ENCODE assay signal across 1 cellular context in the genomic region with DNA sequence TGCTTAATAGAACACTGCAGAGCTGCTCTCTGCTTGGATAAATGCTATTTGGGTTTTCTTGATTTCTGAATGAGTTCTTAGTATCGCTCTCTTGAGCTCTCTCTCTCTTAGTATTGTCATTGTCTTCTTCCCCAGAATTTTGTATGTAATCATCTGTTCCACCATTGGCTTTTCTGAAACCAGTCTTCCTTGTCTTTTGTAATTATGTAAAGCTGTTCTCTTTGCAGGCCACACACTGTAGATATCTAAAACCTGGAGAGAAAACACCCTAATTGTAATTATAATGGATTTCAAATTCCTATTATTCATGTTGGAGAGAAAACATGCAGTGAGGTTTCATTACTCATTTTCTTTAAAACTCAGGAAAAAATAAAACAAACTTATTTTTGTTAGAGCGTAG.
TF ChIP-seq lines count a peak whose summit lies in the region.

No MANE protein-coding gene starts in this region.

TF ChIP-seq in H1, 55 proteins besides CTCF, POLR2A, EP300 and RAD21 (continued from another document):
- TF ChIP-seq SP4 (IDR thresholded peaks at IDR 0.05; ENCODE audit: low read length) (no peak), SRF (IDR thresholded peaks at IDR 0.05; ENCODE audit: low read depth, low read length) (no peak), KDM1A (IDR thresholded peaks at IDR 0.05; ENCODE audit: borderline replicate concordance, low read length) (no peak)
TF ChIP-seq in H1: peak in this region for 0.
